1 cellular context compared by ENCODE assay signal in the genomic region with DNA sequence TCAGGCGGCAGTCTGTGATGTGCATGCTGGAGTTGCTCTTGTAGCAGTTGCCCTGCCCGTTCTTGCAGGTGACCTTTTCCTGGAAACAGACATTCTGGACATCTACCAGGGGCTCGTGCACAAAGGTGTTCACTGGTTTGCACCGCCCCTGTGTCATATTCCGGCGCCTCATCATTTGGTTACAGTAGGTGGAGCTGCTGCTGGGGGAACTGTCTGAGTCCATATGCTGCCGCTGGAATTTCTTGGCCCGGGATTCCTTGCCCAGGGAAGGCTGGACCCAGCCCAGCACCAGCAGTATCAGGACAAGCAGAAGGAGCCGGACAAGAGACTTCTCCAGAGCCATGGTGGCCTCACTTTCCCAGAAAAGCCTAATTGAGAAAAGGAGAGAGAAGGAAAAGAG.
TF ChIP-seq lines count a peak whose summit lies in the region.

No MANE protein-coding gene starts in this region.

TF ChIP-seq in HepG2, 621 proteins besides CTCF, POLR2A, EP300 and RAD21:
- TF ChIP-seq PCBP1 (IDR thresholded peaks at IDR 0.05; ENCODE audit: borderline replicate concordance, low read depth, low read length) = no peak
- no peak for TF ChIP-seq ZNF232 (CRISPR knock-in tag; IDR thresholded peaks at IDR 0.05; ENCODE audit: borderline replicate concordance)
- no peak for TF ChIP-seq SCMH1 (CRISPR knock-in tag; IDR thresholded peaks at IDR 0.05; ENCODE audit: borderline replicate concordance)
- no peak for TF ChIP-seq EEA1 (CRISPR knock-in tag; IDR thresholded peaks at IDR 0.05; ENCODE audit: borderline replicate concordance)
- no peak for TF ChIP-seq ZBTB38 (CRISPR knock-in tag; IDR thresholded peaks at IDR 0.05)
- no peak for TF ChIP-seq SP140L (CRISPR knock-in tag; IDR thresholded peaks at IDR 0.05; ENCODE audit: borderline replicate concordance)
- TF ChIP-seq ZNF7 (CRISPR knock-in tag; IDR thresholded peaks at IDR 0.05) = no peak
- no peak for TF ChIP-seq REL (CRISPR knock-in tag; conservative IDR thresholded peaks at IDR 0.05)
- TF ChIP-seq, protein P1, sequence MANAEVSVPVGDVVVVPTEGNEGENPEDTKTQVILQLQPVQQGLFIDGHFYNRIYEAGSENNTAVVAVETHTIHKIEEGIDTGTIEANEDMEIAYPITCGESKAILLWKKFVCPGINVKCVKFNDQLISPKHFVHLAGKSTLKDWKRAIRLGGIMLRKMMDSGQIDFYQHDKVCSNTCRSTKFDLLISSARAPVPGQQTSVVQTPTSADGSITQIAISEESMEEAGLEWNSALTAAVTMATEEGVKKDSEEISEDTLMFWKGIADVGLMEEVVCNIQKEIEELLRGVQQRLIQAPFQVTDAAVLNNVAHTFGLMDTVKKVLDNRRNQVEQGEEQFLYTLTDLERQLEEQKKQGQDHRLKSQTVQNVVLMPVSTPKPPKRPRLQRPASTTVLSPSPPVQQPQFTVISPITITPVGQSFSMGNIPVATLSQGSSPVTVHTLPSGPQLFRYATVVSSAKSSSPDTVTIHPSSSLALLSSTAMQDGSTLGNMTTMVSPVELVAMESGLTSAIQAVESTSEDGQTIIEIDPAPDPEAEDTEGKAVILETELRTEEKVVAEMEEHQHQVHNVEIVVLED (CRISPR knock-in tag; IDR thresholded peaks at IDR 0.05; ENCODE audit: borderline replicate concordance) = no peak
- TF ChIP-seq SATB2 (CRISPR knock-in tag; IDR thresholded peaks at IDR 0.05) = no peak
- no peak for TF ChIP-seq ETV6 (CRISPR knock-in tag; conservative IDR thresholded peaks at IDR 0.05)
- no peak for TF ChIP-seq RFXAP (CRISPR knock-in tag; IDR thresholded peaks at IDR 0.05; ENCODE audit: borderline replicate concordance)
- TF ChIP-seq, protein P2, sequence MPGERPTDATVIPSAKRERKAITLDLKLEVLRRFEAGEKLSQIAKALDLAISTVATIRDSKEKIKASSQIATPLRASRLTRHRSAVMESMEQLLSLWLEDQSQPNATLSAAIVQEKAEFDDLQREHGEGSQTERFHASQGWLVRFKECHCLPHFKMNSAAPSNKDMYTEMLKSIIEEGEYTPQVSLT (CRISPR knock-in tag; IDR thresholded peaks at IDR 0.05; ENCODE audit: borderline replicate concordance, low read depth) = no peak
- TF ChIP-seq HMGA1 (CRISPR knock-in tag; conservative IDR thresholded peaks at IDR 0.05) = no peak
- TF ChIP-seq ATRX (CRISPR knock-in tag; IDR thresholded peaks at IDR 0.05; ENCODE audit: borderline replicate concordance) = no peak
- TF ChIP-seq NCOA2 (CRISPR knock-in tag; IDR thresholded peaks at IDR 0.05) = no peak
- TF ChIP-seq CHD4 (IDR thresholded peaks at IDR 0.05; ENCODE audit: borderline replicate concordance, low read length) = no peak
